Comparison of ENCODE assay signal across 32 cellular contexts in genomic region chr20:3402453-3402852, GRCh38.
"Had no signal": no experiment of that assay in that cellular context is flagged by ENCODE, and none has a peak within 500 bp of the region (broad histone marks: within the 10 kb centered on the region; RNA-seq: fewer than 3 reads in every experiment).

No MANE protein-coding gene starts in this region.

- H3K9ac ChIP-seq: neural progenitor cell, parathyroid adenoma had no signal

- H3K9me3 ChIP-seq: ovary, psoas muscle, spleen, suprapubic skin, testis, tibial artery, transverse colon, upper lobe of right lung, uterus had no signal

- DNase-seq: naive thymus-derived CD8-positive, alpha-beta T cell; nephron progenitor cell; occipital lobe; ovary; posterior cingulate gyrus; psoas muscle; right cardiac atrium; spleen; stimulated activated CD4-positive, alpha-beta T cell treated with anti-CD3 and anti-CD28 coated beads, Interleukin-12 subunit alpha, Interleukin-12 subunit beta, amount 100 ng/mL, for 4 hours; stimulated activated CD4-positive, alpha-beta T cell treated with anti-CD3 and anti-CD28 coated beads, Interleukin-1b, Interleukin-23, amount 100 ng/mL, for 48 hours; stimulated activated CD4-positive, alpha-beta T cell treated with anti-CD3 and anti-CD28 coated beads, Interleukin-4, amount 100 ng/mL, for 1 hour; stimulated activated CD4-positive, alpha-beta T cell treated with anti-CD3 and anti-CD28 coated beads, Interleukin-4, amount 100 ng/mL, for 4 hours; stimulated activated CD8-positive, alpha-beta memory T cell treated with anti-CD3 and anti-CD28 coated beads, Interleukin-4, amount 100 ng/mL, for 48 hours; stimulated activated naive CD4-positive, alpha-beta T cell; stimulated activated naive CD8-positive, alpha-beta T cell treated with anti-CD3 and anti-CD28 coated beads, Interleukin-15, amount 100 ng/mL, for 72 hours; stimulated activated naive CD8-positive, alpha-beta T cell treated with anti-CD3 and anti-CD28 coated beads, Interleukin-15, Interleukin-2, amounts not matched to agents 100 U/mL and 50 U/mL, for 24 hours; substantia nigra; testis; tibial artery; transverse colon; upper lobe of right lung; uterus had no signal

- H3K4me3 Mint-ChIP-seq: naive thymus-derived CD8-positive, alpha-beta T cell; natural killer cell treated with Interleukin-12 subunit alpha and Interleukin-12 subunit beta and Interleukin-15 and Interleukin-18, amount 100 ng/mL, for 72 hours; nephron progenitor cell; neural progenitor cell; stimulated activated memory B cell treated with anti-CD40 and anti-IgM and Interleukin-4, amounts not matched to agents 10 μg/mL and 1 μg/mL and 100 μg/mL, for 72 hours; stimulated activated naive CD8-positive, alpha-beta T cell treated with anti-CD3 and anti-CD28 coated beads, Interleukin-15, amount 100 ng/mL, for 72 hours; type B pancreatic cell had no signal

- H3K4me2 ChIP-seq: neural progenitor cell, smooth muscle cell had no signal

- H3K27me3 ChIP-seq: neural progenitor cell, ovary, spleen, suprapubic skin, testis, tibial artery, upper lobe of right lung, uterus had no signal

- H3K27ac ChIP-seq: neural progenitor cell, ovary, parathyroid adenoma, psoas muscle, skin epidermis, spleen, suprapubic skin, testis, tibial artery, transverse colon, upper lobe of right lung, uterus had no signal

- H3K4me1 ChIP-seq: uterus had no signal

- ATAC-seq: naive thymus-derived CD8-positive, alpha-beta T cell; natural killer cell treated with Interleukin-12 subunit alpha and Interleukin-12 subunit beta and Interleukin-15 and Interleukin-18, amount 100 ng/mL, for 72 hours; psoas muscle; right cardiac atrium; sciatic nerve; stimulated activated memory B cell treated with anti-CD40 and anti-IgM and Interleukin-4, amounts not matched to agents 10 μg/mL and 1 μg/mL and 100 μg/mL, for 72 hours; stimulated activated naive CD8-positive, alpha-beta T cell treated with anti-CD3 and anti-CD28 coated beads, Interleukin-15, amount 100 ng/mL, for 72 hours; stimulated activated naive CD8-positive, alpha-beta T cell treated with anti-CD3 and anti-CD28 coated beads, Interleukin-15, Interleukin-2, amounts not matched to agents 100 U/mL and 50 U/mL, for 24 hours; upper lobe of right lung had no signal

- H3K36me3 Mint-ChIP-seq: naive thymus-derived CD8-positive, alpha-beta T cell; natural killer cell treated with Interleukin-12 subunit alpha and Interleukin-12 subunit beta and Interleukin-15 and Interleukin-18, amount 100 ng/mL, for 72 hours; neural progenitor cell; stimulated activated memory B cell treated with anti-CD40 and anti-IgM and Interleukin-4, amounts not matched to agents 10 μg/mL and 1 μg/mL and 100 μg/mL, for 72 hours had no signal

- H2AFZ ChIP-seq: neural progenitor cell, parathyroid adenoma had no signal

- H3K9me3 Mint-ChIP-seq: naive thymus-derived CD8-positive, alpha-beta T cell; natural killer cell treated with Interleukin-12 subunit alpha and Interleukin-12 subunit beta and Interleukin-15 and Interleukin-18, amount 100 ng/mL, for 72 hours; nephron progenitor cell; neural progenitor cell; stimulated activated memory B cell treated with anti-CD40 and anti-IgM and Interleukin-4, amounts not matched to agents 10 μg/mL and 1 μg/mL and 100 μg/mL, for 72 hours; stimulated activated naive CD8-positive, alpha-beta T cell treated with anti-CD3 and anti-CD28 coated beads, Interleukin-15, amount 100 ng/mL, for 72 hours; type B pancreatic cell had no signal

- H3K27me3 Mint-ChIP-seq: naive thymus-derived CD8-positive, alpha-beta T cell; progenitor cell of endocrine pancreas; stimulated activated memory B cell treated with anti-CD40 and anti-IgM and Interleukin-4, amounts not matched to agents 10 μg/mL and 1 μg/mL and 100 μg/mL, for 72 hours; type B pancreatic cell had no signal

- H3K27ac Mint-ChIP-seq: natural killer cell treated with Interleukin-12 subunit alpha and Interleukin-12 subunit beta and Interleukin-15 and Interleukin-18, amount 100 ng/mL, for 72 hours; nephron progenitor cell; neural progenitor cell; progenitor cell of endocrine pancreas; stimulated activated memory B cell treated with anti-CD40 and anti-IgM and Interleukin-4, amounts not matched to agents 10 μg/mL and 1 μg/mL and 100 μg/mL, for 72 hours; stimulated activated naive CD8-positive, alpha-beta T cell treated with anti-CD3 and anti-CD28 coated beads, Interleukin-15, amount 100 ng/mL, for 72 hours had no signal

- H3K36me3 ChIP-seq: neural progenitor cell, ovary, spleen, suprapubic skin, tibial artery, transverse colon, upper lobe of right lung, uterus had no signal

- H3K4me3 ChIP-seq: neural progenitor cell, ovary, psoas muscle, skin epidermis, smooth muscle cell, spleen, suprapubic skin, testis, tibial artery, transverse colon, upper lobe of right lung, uterus had no signal
